ENCODE assay signal across 19 cellular contexts in genomic region chr20:14491436-14491835, GRCh38.
DNase-seq lines count a peak whose midpoint lies in the region; ATAC-seq and TF ChIP-seq lines count a peak whose summit lies in the region.
"Had no signal": no experiment of that assay in that cellular context is flagged by ENCODE, and none has a peak within 500 bp of the region (broad histone marks: within the 10 kb centered on the region; RNA-seq: fewer than 3 reads in every experiment).

No MANE protein-coding gene starts in this region.

- peak; percentile 54 for DNase-seq in DMS 273 (lab: John Stamatoyannopoulos, UW; ENCODE audit: unreplicated experiment)
- no peak for DNase-seq in DMS 273 treated with DMSO at 0.1 percent for 48 hours (lab: John Stamatoyannopoulos, UW)
- DNase-seq in NCI-H446 treated with DMSO at 0.1 percent for 48 hours (lab: John Stamatoyannopoulos, UW): peak; percentile 67
- peak; percentile 73 for DNase-seq in cerebellum (ENCODE audit: low spot score)
- no peak for DNase-seq in heart right ventricle
- DNase-seq in mesothelial cell of epicardium (ENCODE audit: low spot score in 2 of 2, unreplicated experiment in 2 of 2): no peak
- no peak for DNase-seq in GOT3 (lab: John Stamatoyannopoulos, UW)
- DNase-seq: AML-193; CD4-positive, alpha-beta memory T cell; DMS53; DND-41; EL; GM23248; HCEC 1CT had no signal

- H3K4me1 ChIP-seq in heart right ventricle: no peaks in the 10 kb centered on the region
- H3K4me1 ChIP-seq: BLaER1 had no signal

- peaks cover 4% of the 10 kb centered on the region for H3K9me3 Mint-ChIP-seq in mesothelial cell of epicardium

- no peaks in the 10 kb centered on the region for H3K27me3 Mint-ChIP-seq in mesothelial cell of epicardium (ENCODE audit: low read depth)
- H3K27me3 Mint-ChIP-seq: CD4-positive, alpha-beta memory T cell had no signal

- H3K4me1 Mint-ChIP-seq in mesothelial cell of epicardium: peaks cover 22% of the 10 kb centered on the region
- H3K4me1 Mint-ChIP-seq: CD14-positive monocyte; CD4-positive, alpha-beta memory T cell had no signal

- no peak overlapping the region for H3K4me3 ChIP-seq in heart right ventricle
- H3K4me3 ChIP-seq: A549, BLaER1, GM23248 had no signal

- H3K9me3 ChIP-seq in heart right ventricle: no peaks in the 10 kb centered on the region
- H3K9me3 ChIP-seq: A549, BLaER1 had no signal

- H3K27ac ChIP-seq in heart right ventricle: no peak overlapping the region
- H3K27ac ChIP-seq: 22Rv1, A549, BLaER1, GM23248, HL-60 had no signal

- no peaks in the 10 kb centered on the region for H3K36me3 Mint-ChIP-seq in mesothelial cell of epicardium
- H3K36me3 Mint-ChIP-seq: CD14-positive monocyte; CD4-positive, alpha-beta memory T cell had no signal

- no peaks in the 10 kb centered on the region for H3K27me3 ChIP-seq in heart right ventricle
- H3K27me3 ChIP-seq: BLaER1 had no signal

- WGBS in heart right ventricle, 2 donors: 93 to 95% methylated on average over 1 of the region's 1 CpG

- no peaks in the 10 kb centered on the region for H3K36me3 ChIP-seq in heart right ventricle
- H3K36me3 ChIP-seq: BLaER1 had no signal

- H3K4me3 Mint-ChIP-seq in mesothelial cell of epicardium: no peak overlapping the region
- H3K4me3 Mint-ChIP-seq: CD14-positive monocyte; CD4-positive, alpha-beta memory T cell had no signal

- no peak for ATAC-seq in heart right ventricle
- ATAC-seq: A549 had no signal

- no peak overlapping the region for H3K27ac Mint-ChIP-seq in mesothelial cell of epicardium
- H3K27ac Mint-ChIP-seq: CD14-positive monocyte; CD4-positive, alpha-beta memory T cell had no signal

- intact Hi-C loops in heart right ventricle (cut with DNase I): no loop called here

- TF ChIP-seq CTCF in heart right ventricle (IDR thresholded peaks at IDR 0.05) (no peak), mesothelial cell of epicardium (IDR thresholded peaks at IDR 0.05; ENCODE audit: unreplicated experiment) (no peak)

Comparison
In these comparisons a context has a peak if more than half of its experiments do, and no peak if none do; other contexts are left out.
1. DNase-seq: peak in DMS 273 (single experiment), NCI-H446 treated with DMSO at 0.1 percent for 48 hours (single experiment) and cerebellum (single experiment); none in DMS 273 treated with DMSO at 0.1 percent for 48 hours (single experiment), heart right ventricle (0 of 2), mesothelial cell of epicardium (0 of 2) and GOT3 (single experiment).